ENCODE assay signal across 24 cellular contexts in genomic region chr2:3184167-3184566, GRCh38.
"Had no signal": no experiment of that assay in that cellular context is flagged by ENCODE, and none has a peak within 500 bp of the region (broad histone marks: within the 10 kb centered on the region; RNA-seq: fewer than 3 reads in every experiment).

No MANE protein-coding gene starts in this region.

- H3K27me3 ChIP-seq: foreskin keratinocyte, hepatocyte, neural progenitor cell, sigmoid colon, suprapubic skin, thyroid gland, uterus had no signal

- H3K4me3 Mint-ChIP-seq: endodermal cell, memory B cell, mesothelial cell of epicardium, natural killer cell, neural progenitor cell, type B pancreatic cell had no signal

- H3K27me3 Mint-ChIP-seq: memory B cell, type B pancreatic cell had no signal

- H3K27ac Mint-ChIP-seq: endodermal cell, memory B cell, mesothelial cell of epicardium, natural killer cell, neural progenitor cell, type B pancreatic cell had no signal

- H3K9me3 ChIP-seq: psoas muscle, sigmoid colon, suprapubic skin, thyroid gland, uterus had no signal

- H2AFZ ChIP-seq: hepatocyte, neural progenitor cell, parathyroid adenoma had no signal

- H3K4me3 ChIP-seq: coronary artery, hepatocyte, neural progenitor cell, psoas muscle, sigmoid colon, skin epidermis, suprapubic skin, thyroid gland, uterus had no signal

- H3K36me3 ChIP-seq: neural progenitor cell, uterus had no signal

- H3K79me2 ChIP-seq: hepatocyte had no signal

- H3K4me1 Mint-ChIP-seq: endodermal cell, mesothelial cell of epicardium, neural progenitor cell had no signal

- ATAC-seq: foreskin keratinocyte, left colon, natural killer cell, psoas muscle had no signal

- H3K4me2 ChIP-seq: hepatocyte, neural progenitor cell had no signal

- H3K4me1 ChIP-seq: foreskin keratinocyte, neural progenitor cell, parathyroid adenoma, psoas muscle, sigmoid colon, suprapubic skin, uterus had no signal

- H3K36me3 Mint-ChIP-seq: natural killer cell had no signal

- H3K9ac ChIP-seq: neural progenitor cell, parathyroid adenoma had no signal

- H3K9me3 Mint-ChIP-seq: endodermal cell, memory B cell, natural killer cell had no signal

- DNase-seq: effector CD4-positive, alpha-beta T cell; endodermal cell; erythroblast; foreskin keratinocyte; left colon; natural killer cell; occipital lobe; psoas muscle; retina; sigmoid colon; stimulated activated CD4-positive, alpha-beta T cell treated with anti-CD3 and anti-CD28 coated beads, Interleukin-2, amount 100 ng/mL, for 24 hours; stimulated activated CD4-positive, alpha-beta T cell treated with anti-CD3 and anti-CD28 coated beads, Interleukin-4, amount 100 ng/mL, for 4 hours; stimulated activated naive CD4-positive, alpha-beta T cell; thyroid gland; uterus had no signal

- H3K27ac ChIP-seq: coronary artery, foreskin keratinocyte, hepatocyte, neural progenitor cell, parathyroid adenoma, psoas muscle, sigmoid colon, skin epidermis, suprapubic skin, thyroid gland, uterus had no signal
